In the genomic region with DNA sequence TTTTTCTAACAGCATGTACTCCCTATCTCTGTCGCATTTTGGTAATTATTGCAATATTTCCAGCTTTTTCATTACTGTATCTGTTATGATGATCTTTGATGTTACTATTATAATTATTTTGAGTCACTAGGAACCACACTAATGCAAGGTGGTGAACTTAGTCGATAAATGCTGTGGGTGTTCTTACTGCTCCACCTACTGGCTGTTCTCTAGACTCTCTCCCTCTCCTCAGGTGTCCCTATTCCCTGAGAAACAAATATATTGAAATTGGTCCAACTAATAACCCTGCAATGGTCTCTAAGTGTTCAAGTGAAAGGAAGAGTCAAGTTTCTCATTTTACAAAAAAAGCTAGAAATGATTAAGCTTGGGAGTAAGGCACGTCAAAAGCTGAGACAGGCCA, we compare ENCODE assay signal across 9 cellular contexts. TPM values are rescaled to one million over a fixed set of nuclear protein-coding genes. Genes with fewer than 3 reads are reported as not detected.
DNase-seq lines count a peak whose midpoint lies in the region; ATAC-seq and TF ChIP-seq lines count a peak whose summit lies in the region.
"Had no signal": no experiment of that assay in that cellular context is flagged by ENCODE, and none has a peak within 500 bp of the region (broad histone marks: within the 10 kb centered on the region; RNA-seq: fewer than 3 reads in every experiment).

No MANE protein-coding gene starts in this region.

- in situ Hi-C loops in gastrocnemius medialis (cut with MboI; ENCODE audit: low sequenced_read_pairs in 4 of 4), result no loop called here

- intact Hi-C loops in Right ventricle myocardium inferior (cut with DNase I), result no loop called here
- intact Hi-C loops in cardiac septum (cut with DNase I), result no loop called here
- intact Hi-C loops in body of pancreas (cut with DNase I), result no loop called here
- intact Hi-C loops in gastrocnemius medialis (cut with DNase I; ENCODE audit: low total_unique reads), result no loop called here

- peaks cover 31% of the 10 kb centered on the region for H3K79me2 ChIP-seq in osteoblast (ENCODE audit: insufficient read depth, low read length)

- TF ChIP-seq CTCF in body of pancreas (IDR thresholded peaks at IDR 0.05) (peak; percentile 4 to 40 (median 32)), osteoblast (IDR thresholded peaks at IDR 0.05; ENCODE audit: extremely low read depth, low read depth, low read length) (peak; percentile 55), gastrocnemius medialis (IDR thresholded peaks at IDR 0.05 in 4 of 5, conservative IDR thresholded peaks at IDR 0.05 in 1 of 5) (peak in 1 of 5 experiments; percentile 30)

- ATAC-seq in Right ventricle myocardium inferior (peak; percentile 46), HG03432 (IDR thresholded peaks at IDR 0.05; ENCODE audit: unreplicated experiment) (peak; percentile 80), body of pancreas (no peak), gastrocnemius medialis (no peak)

- WGBS in body of pancreas, 2 donors, result 68 to 69% methylated on average over 3 of the region's 3 CpGs

- no peaks in the 10 kb centered on the region for H3K9me3 ChIP-seq in body of pancreas
- H3K9me3 ChIP-seq in osteoblast (ENCODE audit: low read depth, low read length), result no peaks in the 10 kb centered on the region
- no peaks in the 10 kb centered on the region for H3K9me3 ChIP-seq in gastrocnemius medialis

- H3K27me3 ChIP-seq in body of pancreas (no peaks in the 10 kb centered on the region), osteoblast (ENCODE audit: insufficient read depth, low read length) (no peaks in the 10 kb centered on the region), gastrocnemius medialis (no peaks in the 10 kb centered on the region)

- H3K4me1 ChIP-seq in body of pancreas (peaks cover 5% of the 10 kb centered on the region), osteoblast (ENCODE audit: insufficient read depth, low read length) (peaks cover 13% of the 10 kb centered on the region), gastrocnemius medialis (peaks cover 0 to 3% of the 10 kb centered on the region in 2 donors)

- TF ChIP-seq POLR2A in body of pancreas (IDR thresholded peaks at IDR 0.05) (no peak), gastrocnemius medialis (IDR thresholded peaks at IDR 0.05) (no peak)

- DNase-seq in Right ventricle myocardium inferior (ENCODE audit: missing footprints) (no peak), cardiac septum (ENCODE audit: low spot score) (no peak), body of pancreas (no peak), osteoblast (ENCODE audit: insufficient read length, low spot score, missing footprints) (no peak), NCI-H1105 treated with DMSO at 0.1 percent for 48 hours (lab: John Stamatoyannopoulos, UW) (no peak), gastrocnemius medialis (no peak)
- no peak for DNase-seq in stimulated activated CD4-positive, alpha-beta T cell treated with anti-CD3 and anti-CD28 coated beads, Interleukin-2, amount 100 ng/mL, for 24 hours
- DNase-seq: activated naive CD8-positive, alpha-beta T cell treated with anti-CD3 and anti-CD28 coated beads, Interleukin-2, amount 10 ng/mL, durations not matched to agents 7 days and 5 days had no signal

- H2AFZ ChIP-seq in osteoblast (ENCODE audit: low read length), result no peak overlapping the region

- H4K20me1 ChIP-seq in osteoblast (ENCODE audit: insufficient read depth, low read length), result peaks cover 3% of the 10 kb centered on the region

- H3K27ac ChIP-seq in body of pancreas (no peak overlapping the region), osteoblast (ENCODE audit: low read depth, low read length) (no peak overlapping the region), gastrocnemius medialis (no peak overlapping the region)

- H3K4me2 ChIP-seq in osteoblast (ENCODE audit: insufficient read depth, low read length), result no peak overlapping the region

- peaks cover 0 to 20% of the 10 kb centered on the region in 2 donors for H3K36me3 ChIP-seq in body of pancreas (replicated peaks in 1 of 2; ENCODE audit: insufficient read depth in 1 of 2, low read depth in 2 of 2)
- H3K36me3 ChIP-seq in osteoblast (ENCODE audit: insufficient read depth, low read length), result peaks cover 44% of the 10 kb centered on the region
- peaks cover 0 to 72% of the 10 kb centered on the region in 2 donors for H3K36me3 ChIP-seq in gastrocnemius medialis

- H3K4me3 ChIP-seq in body of pancreas (no peak overlapping the region), osteoblast (ENCODE audit: insufficient read depth, low read length) (no peak overlapping the region), gastrocnemius medialis (no peak overlapping the region)

RNA-seq across cellular contexts. Expression of a gene that starts 10.5 kb away (rescaled TPM):
- 38.9 TPM for total RNA-seq in Right ventricle myocardium inferior
- 25.4 TPM for total RNA-seq in cardiac septum
- 10 to 100 TPM in 1 of 2 donors, 1 to 10 TPM in 1; 7.9 to 12.5 TPM for total RNA-seq in body of pancreas
- total RNA-seq in osteoblast, result 29.7 and 48.0 TPM in 2 replicates
- total RNA-seq in gastrocnemius medialis, result 10 to 100 TPM; 10.3 to 26.1 (median 14.1) TPM

Comparison
In these comparisons a context has a peak if more than half of its experiments do, and no peak if none do; other contexts are left out.
1. ATAC-seq: peak in Right ventricle myocardium inferior (single experiment) and HG03432 (single experiment); none in body of pancreas (single experiment) and gastrocnemius medialis (0 of 2).